ENCODE assay signal across 1 cellular context in the genomic region with DNA sequence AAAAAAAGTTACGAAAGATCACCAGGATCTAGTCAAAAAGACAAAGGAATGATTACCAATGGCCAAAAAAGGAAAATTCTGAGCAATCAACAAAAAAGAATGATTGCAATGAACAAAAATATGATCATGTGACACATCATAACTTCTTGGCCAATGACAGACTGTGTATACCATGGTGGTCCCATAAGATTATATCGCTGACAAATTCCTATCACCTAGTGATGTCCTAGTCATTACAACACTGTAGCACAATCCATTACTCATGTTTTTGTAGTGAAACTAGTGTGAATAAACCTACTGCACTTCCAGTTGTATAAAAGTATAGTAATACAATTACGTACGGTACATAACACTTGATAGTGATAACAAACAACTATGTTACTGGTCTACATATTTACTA.
TF ChIP-seq lines count a peak whose summit lies in the region.

No MANE protein-coding gene starts in this region.

TF ChIP-seq in K562, 482 proteins besides CTCF, POLR2A, EP300 and RAD21:
- TF ChIP-seq, protein P1, sequence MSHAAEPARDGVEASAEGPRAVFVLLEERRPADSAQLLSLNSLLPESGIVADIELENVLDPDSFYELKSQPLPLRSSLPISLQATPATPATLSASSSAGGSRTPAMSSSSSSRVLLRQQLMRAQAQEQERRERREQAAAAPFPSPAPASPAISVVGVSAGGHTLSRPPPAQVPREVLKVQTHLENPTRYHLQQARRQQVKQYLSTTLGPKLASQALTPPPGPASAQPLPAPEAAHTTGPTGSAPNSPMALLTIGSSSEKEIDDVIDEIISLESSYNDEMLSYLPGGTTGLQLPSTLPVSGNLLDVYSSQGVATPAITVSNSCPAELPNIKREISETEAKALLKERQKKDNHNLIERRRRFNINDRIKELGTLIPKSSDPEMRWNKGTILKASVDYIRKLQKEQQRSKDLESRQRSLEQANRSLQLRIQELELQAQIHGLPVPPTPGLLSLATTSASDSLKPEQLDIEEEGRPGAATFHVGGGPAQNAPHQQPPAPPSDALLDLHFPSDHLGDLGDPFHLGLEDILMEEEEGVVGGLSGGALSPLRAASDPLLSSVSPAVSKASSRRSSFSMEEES (CRISPR knock-in tag; IDR thresholded peaks at IDR 0.05), result peak; percentile 83
- TF ChIP-seq HIVEP1 (CRISPR knock-in tag; IDR thresholded peaks at IDR 0.05), result no peak
- no peak for TF ChIP-seq ZNF146 (CRISPR knock-in tag; IDR thresholded peaks at IDR 0.05; ENCODE audit: unreplicated experiment)
